8 cellular contexts compared by ENCODE assay signal in genomic region chr1:25550155-25550506, GRCh38. TPM values are rescaled to one million over a fixed set of nuclear protein-coding genes. Genes with fewer than 3 reads are reported as not detected.
A peak's percentile ranks its signal among the peaks of the same experiment; 100 is the strongest.
DNase-seq lines count a peak whose midpoint lies in the region; ATAC-seq, FAIRE-seq and TF ChIP-seq lines count a peak whose summit lies in the region.

No MANE protein-coding gene starts in this region.

- TF ChIP-seq POLR2A in HCT116 (IDR thresholded peaks at IDR 0.05; ENCODE audit: borderline replicate concordance, extremely low read depth, insufficient read depth, insufficient read length) (no peak), spleen (IDR thresholded peaks at IDR 0.05) (no peak)

- BruUV-seq in HCT116 (replicated peaks; lab: Mats Ljungman, UMichigan): no TSS peak

- H3K27me3 ChIP-seq in HCT116 (ENCODE audit: insufficient read depth, low read length) (no peaks in the 10 kb centered on the region), spleen (replicated peaks in 1 of 7) (no peaks in the 10 kb centered on the region)

- peaks cover 36 to 46% of the 10 kb centered on the region in 2 experiments for H3K4me1 ChIP-seq in HCT116 (ENCODE audit: control insufficient read depth in 1 of 2, insufficient read depth in 2 of 2, low read length in 2 of 2)
- H3K4me1 ChIP-seq in spleen: peaks cover 74 to 100% (median 97%) of the 10 kb centered on the region in 6 donors

- WGBS in spleen, 5 donors: 10 to 29% (median 19%) methylated on average over 2 of the region's 2 CpGs

- H3K27ac ChIP-seq in HCT116 (ENCODE audit: low read depth, low read length): peak overlapping the region; percentile 65
- peak overlapping the region; percentile 33 for H3K27ac ChIP-seq in epithelial cell of prostate
- H3K27ac ChIP-seq in spleen: peak overlapping the region; percentile 58 to 92 (median 88)

- FAIRE-seq in frontal cortex (lab: Jason Lieb, UNC): no peak

- H2AFZ ChIP-seq in HCT116 (ENCODE audit: low read depth, low read length, poor library complexity, severe bottlenecking): no peak overlapping the region

- ATAC-seq in HCT116 (peak; percentile 10), GM19395 (IDR thresholded peaks at IDR 0.05; ENCODE audit: unreplicated experiment) (no peak), GM19452 (IDR thresholded peaks at IDR 0.05; ENCODE audit: unreplicated experiment) (no peak), GM18907 (IDR thresholded peaks at IDR 0.05; ENCODE audit: unreplicated experiment) (no peak)

- intact Hi-C loops in HCT116 (cut with micrococcal nuclease): no loop called here
- intact Hi-C loops in spleen (cut with DNase I; ENCODE audit: low total_unique reads): no loop called here

- TF ChIP-seq CTCF in HCT116 (IDR thresholded peaks at IDR 0.05 in 2 of 3, conservative IDR thresholded peaks at IDR 0.05 in 1 of 3; ENCODE audit: borderline replicate concordance in 1 of 3, insufficient read depth in 1 of 3, low read depth in 2 of 3, low read length in 2 of 3) (no peak), spleen (IDR thresholded peaks at IDR 0.05 in 8 of 11, conservative IDR thresholded peaks at IDR 0.05 in 3 of 11) (no peak)

- no peaks in the 10 kb centered on the region for H3K9me2 ChIP-seq in HCT116 (ENCODE audit: insufficient read depth)

- peaks cover 45% of the 10 kb centered on the region for H3K79me2 ChIP-seq in HCT116 (ENCODE audit: insufficient read depth, low read length)

- H3K9ac ChIP-seq in HCT116 (ENCODE audit: low read length): peak overlapping the region; percentile 49

- no peaks in the 10 kb centered on the region for H3K9me3 ChIP-seq in HCT116 (ENCODE audit: control insufficient read depth in 1 of 2, insufficient read depth in 1 of 2, low read depth in 1 of 2, low read length in 2 of 2)
- H3K9me3 ChIP-seq in spleen: no peaks in the 10 kb centered on the region

- POLR2A ChIA-PET in HCT116 (lab: Charles Lee): interaction anchor here (0.8 kb wide), 1 partner anchor 22 kb away, joined by 4 read pairs; no protein-coding TSS in a partner anchor

- DNase-seq in HCT116 (ENCODE audit: low read depth, low spot score) (no peak), RKO (ENCODE audit: low spot score) (peak; percentile 34), epithelial cell of prostate (ENCODE audit: low read depth, low spot score) (no peak), spleen (no peak), frontal cortex (ENCODE audit: low spot score in 2 of 2) (no peak)

- CTCF ChIA-PET in HCT116 (lab: Charles Lee): interaction anchor here (0.8 to 1.1 kb wide), 3 partner anchors 22 to 248 kb away, joined by 3 read pairs; no protein-coding TSS in a partner anchor

- RAD21 ChIA-PET in HCT116 (lab: Charles Lee; ENCODE audit: low non-redundant PET in 1 of 2, low total read pairs in 2 of 2, uncharacterized antibody in 2 of 2, unreplicated experiment in 2 of 2): no interaction called here

- H3K36me3 ChIP-seq in HCT116 (ENCODE audit: control insufficient read depth in 1 of 2, insufficient read depth in 2 of 2, low read length in 2 of 2) (0 out of 4 replicates have a peak, but pooled peaks cover 0 to under 1% of the 10 kb centered on the region in 2 experiments), spleen (peaks cover 0 to 22% (median 0%) of the 10 kb centered on the region in 6 donors)

- no peak for TF ChIP-seq RAD21 in HCT116 (IDR thresholded peaks at IDR 0.05; ENCODE audit: low read depth)

- H4K20me1 ChIP-seq in HCT116 (ENCODE audit: insufficient read depth): no peaks in the 10 kb centered on the region; the same call in 1 of the 2 replicates

- peak overlapping the region in 1 of 2 experiments; percentile 34; a peak in 2 of 4 replicates for H3K4me3 ChIP-seq in HCT116 (replicated peaks in 1 of 2; ENCODE audit: low read depth in 1 of 2, low read length in 2 of 2)
- H3K4me3 ChIP-seq in spleen: peak overlapping the region in 1 of 8 donors; percentile 44

- H3K4me2 ChIP-seq in HCT116 (ENCODE audit: low read length): peak overlapping the region; percentile 66

TF ChIP-seq in HCT116, 20 proteins besides CTCF, POLR2A, EP300 and RAD21:
- no peak for TF ChIP-seq YY1 (IDR thresholded peaks at IDR 0.05; ENCODE audit: extremely low read depth, insufficient replicate concordance, low read depth, low read length)
- no peak for TF ChIP-seq REST (IDR thresholded peaks at IDR 0.05; ENCODE audit: low read depth)
- no peak; the same call in none of the 2 replicates for TF ChIP-seq FOSL1 (IDR thresholded peaks at IDR 0.05; ENCODE audit: low read depth)
- no peak for TF ChIP-seq CEBPB (IDR thresholded peaks at IDR 0.05; ENCODE audit: low read depth)
- no peak; the same call in 1 of the 2 replicates for TF ChIP-seq JUND (IDR thresholded peaks at IDR 0.05)
TF ChIP-seq in HCT116: peak in this region for 0.

RNA-seq across cellular contexts. Expression of gene LDLRAP1, which starts 6.7 kb away (rescaled TPM):
- total RNA-seq in HCT116 (2021; ENCODE audit: unreplicated experiment) (26.0 TPM), spleen (100 to 1,000 TPM in 1 of 7 donors, 10 to 100 TPM in 6; 62.6 to 105 (median 82.3) TPM), frontal cortex (1.6 TPM)
- 21.5 and 24.2 TPM in 2 replicates for polyA plus RNA-seq in HCT116 (2012)
- polyA plus RNA-seq in spleen: 10 to 100 TPM; 21.7 to 45.9 (median 28.4) TPM

Comparison
In these comparisons a context has a peak if more than half of its experiments do, and no peak if none do; other contexts are left out.
1. H3K27ac ChIP-seq: peak in every context shown above with its lines; median percentile 88 in spleen; 65 in HCT116; 33 in epithelial cell of prostate.
2. RNA of gene LDLRAP1, which starts 6.7 kb away (total RNA-seq): 62.6 to 105 TPM in spleen and 26.0 TPM in HCT116 (single experiment); 1.6 TPM in frontal cortex (single experiment); every median in the first group is over 10 times any median in the second.